1 cellular context compared by ENCODE assay signal in genomic region chr9:127896395-127897193, GRCh38.
TF ChIP-seq lines count a peak whose summit lies in the region.

No MANE protein-coding gene starts in this region.

TF ChIP-seq in HepG2, 621 proteins besides CTCF, POLR2A, EP300 and RAD21 (continues in another document):
- TF ChIP-seq CHD2 (IDR thresholded peaks at IDR 0.05; ENCODE audit: low read depth, low read length) (no peak), ZNF607 (CRISPR knock-in tag; IDR thresholded peaks at IDR 0.05; ENCODE audit: borderline replicate concordance) (no peak), ZNF124 (CRISPR knock-in tag; IDR thresholded peaks at IDR 0.05) (no peak), ZBTB25 (CRISPR knock-in tag; IDR thresholded peaks at IDR 0.05) (no peak), ZEB1 (IDR thresholded peaks at IDR 0.05; ENCODE audit: insufficient replicate concordance, low read depth) (peak; percentile 32), ZBTB7A (CRISPR knock-in tag; IDR thresholded peaks at IDR 0.05) (no peak), ZSCAN30 (CRISPR knock-in tag; IDR thresholded peaks at IDR 0.05) (no peak), ZNF501 (CRISPR knock-in tag; IDR thresholded peaks at IDR 0.05) (0 out of 2 replicates have a peak, but pooled peaks have one; percentile 5), NFIB (CRISPR knock-in tag; IDR thresholded peaks at IDR 0.05; ENCODE audit: borderline replicate concordance) (no peak), ZNF547 (CRISPR knock-in tag; IDR thresholded peaks at IDR 0.05) (peak; percentile 68), MEIS2 (CRISPR knock-in tag; IDR thresholded peaks at IDR 0.05) (0 out of 2 replicates have a peak, but pooled peaks have one; percentile 37), ZFP82 (CRISPR knock-in tag; IDR thresholded peaks at IDR 0.05; ENCODE audit: borderline replicate concordance) (no peak), TRIM22 (IDR thresholded peaks at IDR 0.05) (no peak), ZNF253 (CRISPR knock-in tag; IDR thresholded peaks at IDR 0.05; ENCODE audit: borderline replicate concordance) (no peak), ZHX1 (CRISPR knock-in tag; IDR thresholded peaks at IDR 0.05; ENCODE audit: low read depth) (0 out of 2 replicates have a peak, but pooled peaks have one; percentile 14), ZNF354B (CRISPR knock-in tag; IDR thresholded peaks at IDR 0.05) (0 out of 2 replicates have a peak, but pooled peaks have one; percentile 45), NR2F6 (IDR thresholded peaks at IDR 0.05) (no peak), NR2F6 (CRISPR knock-in tag; IDR thresholded peaks at IDR 0.05) (0 out of 2 replicates have a peak, but pooled peaks have one; percentile 2), ARNTL (CRISPR knock-in tag; IDR thresholded peaks at IDR 0.05) (no peak), ZNF800 (CRISPR knock-in tag; IDR thresholded peaks at IDR 0.05) (no peak), ZFP62 (CRISPR knock-in tag; IDR thresholded peaks at IDR 0.05) (no peak), ZNF598 (CRISPR knock-in tag; IDR thresholded peaks at IDR 0.05; ENCODE audit: borderline replicate concordance) (0 out of 2 replicates have a peak, but pooled peaks have one; percentile 52), ZNF768 (CRISPR knock-in tag; IDR thresholded peaks at IDR 0.05) (peak; percentile 94), BRF2 (CRISPR knock-in tag; IDR thresholded peaks at IDR 0.05) (0 out of 2 replicates have a peak, but pooled peaks have one; percentile 48), EEA1 (CRISPR knock-in tag; IDR thresholded peaks at IDR 0.05; ENCODE audit: borderline replicate concordance) (0 out of 2 replicates have a peak, but pooled peaks have one; percentile 36), THYN1 (CRISPR knock-in tag; IDR thresholded peaks at IDR 0.05; ENCODE audit: borderline replicate concordance, low read depth) (0 out of 2 replicates have a peak, but pooled peaks have one; percentile 88), AKAP8 (CRISPR knock-in tag; IDR thresholded peaks at IDR 0.05) (peak; percentile 14), ZMYM4 (CRISPR knock-in tag; IDR thresholded peaks at IDR 0.05) (0 out of 2 replicates have a peak, but pooled peaks have one; percentile 4), ARID2 (CRISPR knock-in tag; IDR thresholded peaks at IDR 0.05; ENCODE audit: borderline replicate concordance) (0 out of 2 replicates have a peak, but pooled peaks have one; percentile 50)
- TF ChIP-seq, protein P1, sequence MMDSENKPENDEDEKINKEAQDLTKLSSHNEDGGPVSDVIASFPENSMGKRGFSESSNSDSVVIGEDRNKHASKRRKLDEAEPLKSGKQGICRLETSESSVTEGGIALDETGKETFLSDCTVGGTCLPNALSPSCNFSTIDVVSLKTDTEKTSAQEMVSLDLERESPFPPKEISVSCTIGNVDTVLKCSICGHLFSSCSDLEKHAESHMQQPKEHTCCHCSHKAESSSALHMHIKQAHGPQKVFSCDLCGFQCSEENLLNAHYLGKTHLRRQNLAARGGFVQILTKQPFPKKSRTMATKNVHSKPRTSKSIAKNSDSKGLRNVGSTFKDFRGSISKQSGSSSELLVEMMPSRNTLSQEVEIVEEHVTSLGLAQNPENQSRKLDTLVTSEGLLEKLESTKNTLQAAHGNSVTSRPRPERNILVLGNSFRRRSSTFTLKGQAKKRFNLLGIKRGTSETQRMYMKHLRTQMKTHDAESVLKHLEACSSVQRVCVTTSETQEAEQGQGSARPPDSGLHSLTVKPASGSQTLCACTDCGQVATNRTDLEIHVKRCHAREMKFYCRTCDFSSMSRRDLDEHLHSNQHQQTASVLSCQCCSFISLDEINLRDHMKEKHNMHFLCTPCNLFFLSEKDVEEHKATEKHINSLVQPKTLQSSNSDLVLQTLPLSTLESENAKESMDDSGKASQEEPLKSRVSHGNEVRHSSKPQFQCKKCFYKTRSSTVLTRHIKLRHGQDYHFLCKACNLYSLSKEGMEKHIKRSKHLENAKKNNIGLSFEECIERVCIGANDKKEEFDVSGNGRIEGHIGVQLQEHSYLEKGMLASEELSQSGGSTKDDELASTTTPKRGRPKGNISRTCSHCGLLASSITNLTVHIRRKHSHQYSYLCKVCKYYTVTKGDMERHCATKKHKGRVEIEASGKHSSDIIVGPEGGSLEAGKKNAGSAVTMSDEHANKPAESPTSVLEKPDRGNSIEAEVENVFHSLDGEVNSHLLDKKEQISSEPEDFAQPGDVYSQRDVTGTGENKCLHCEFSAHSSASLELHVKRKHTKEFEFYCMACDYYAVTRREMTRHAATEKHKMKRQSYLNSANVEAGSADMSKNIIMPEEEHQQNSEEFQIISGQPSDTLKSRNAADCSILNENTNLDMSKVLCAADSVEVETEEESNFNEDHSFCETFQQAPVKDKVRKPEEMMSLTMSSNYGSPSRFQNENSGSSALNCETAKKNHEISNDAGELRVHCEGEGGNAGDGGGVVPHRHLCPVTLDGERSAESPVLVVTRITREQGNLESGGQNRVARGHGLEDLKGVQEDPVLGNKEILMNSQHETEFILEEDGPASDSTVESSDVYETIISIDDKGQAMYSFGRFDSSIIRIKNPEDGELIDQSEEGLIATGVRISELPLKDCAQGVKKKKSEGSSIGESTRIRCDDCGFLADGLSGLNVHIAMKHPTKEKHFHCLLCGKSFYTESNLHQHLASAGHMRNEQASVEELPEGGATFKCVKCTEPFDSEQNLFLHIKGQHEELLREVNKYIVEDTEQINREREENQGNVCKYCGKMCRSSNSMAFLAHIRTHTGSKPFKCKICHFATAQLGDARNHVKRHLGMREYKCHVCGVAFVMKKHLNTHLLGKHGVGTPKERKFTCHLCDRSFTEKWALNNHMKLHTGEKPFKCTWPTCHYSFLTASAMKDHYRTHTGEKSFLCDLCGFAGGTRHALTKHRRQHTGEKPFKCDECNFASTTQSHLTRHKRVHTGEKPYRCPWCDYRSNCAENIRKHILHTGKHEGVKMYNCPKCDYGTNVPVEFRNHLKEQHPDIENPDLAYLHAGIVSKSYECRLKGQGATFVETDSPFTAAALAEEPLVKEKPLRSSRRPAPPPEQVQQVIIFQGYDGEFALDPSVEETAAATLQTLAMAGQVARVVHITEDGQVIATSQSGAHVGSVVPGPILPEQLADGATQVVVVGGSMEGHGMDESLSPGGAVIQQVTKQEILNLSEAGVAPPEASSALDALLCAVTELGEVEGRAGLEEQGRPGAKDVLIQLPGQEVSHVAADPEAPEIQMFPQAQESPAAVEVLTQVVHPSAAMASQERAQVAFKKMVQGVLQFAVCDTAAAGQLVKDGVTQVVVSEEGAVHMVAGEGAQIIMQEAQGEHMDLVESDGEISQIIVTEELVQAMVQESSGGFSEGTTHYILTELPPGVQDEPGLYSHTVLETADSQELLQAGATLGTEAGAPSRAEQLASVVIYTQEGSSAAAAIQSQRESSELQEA (CRISPR knock-in tag; IDR thresholded peaks at IDR 0.05; ENCODE audit: not compliant biosample characterization), result peak; percentile 42
- TF ChIP-seq, protein P2, sequence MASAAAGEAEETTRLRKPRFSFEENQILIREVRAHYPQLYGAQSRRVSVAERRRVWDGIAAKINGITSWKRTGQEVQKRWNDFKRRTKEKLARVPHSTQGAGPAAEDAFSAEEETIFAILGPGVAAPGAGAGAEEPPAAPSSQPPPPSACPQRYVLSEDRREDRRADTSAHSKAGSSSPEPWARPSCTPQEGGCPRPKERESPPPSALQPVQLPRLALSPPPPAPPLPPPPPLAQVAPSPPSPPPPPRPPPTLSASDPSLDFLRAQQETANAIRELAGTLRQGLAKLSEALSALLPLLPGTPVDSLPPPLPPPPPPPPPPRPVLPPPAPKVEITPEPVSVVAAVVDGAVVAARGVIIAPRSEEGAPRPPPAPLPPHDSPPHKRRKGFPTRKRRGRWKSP (CRISPR knock-in tag; IDR thresholded peaks at IDR 0.05), result 0 out of 2 replicates have a peak, but pooled peaks have one; percentile 8
- TF ChIP-seq, protein P3, sequence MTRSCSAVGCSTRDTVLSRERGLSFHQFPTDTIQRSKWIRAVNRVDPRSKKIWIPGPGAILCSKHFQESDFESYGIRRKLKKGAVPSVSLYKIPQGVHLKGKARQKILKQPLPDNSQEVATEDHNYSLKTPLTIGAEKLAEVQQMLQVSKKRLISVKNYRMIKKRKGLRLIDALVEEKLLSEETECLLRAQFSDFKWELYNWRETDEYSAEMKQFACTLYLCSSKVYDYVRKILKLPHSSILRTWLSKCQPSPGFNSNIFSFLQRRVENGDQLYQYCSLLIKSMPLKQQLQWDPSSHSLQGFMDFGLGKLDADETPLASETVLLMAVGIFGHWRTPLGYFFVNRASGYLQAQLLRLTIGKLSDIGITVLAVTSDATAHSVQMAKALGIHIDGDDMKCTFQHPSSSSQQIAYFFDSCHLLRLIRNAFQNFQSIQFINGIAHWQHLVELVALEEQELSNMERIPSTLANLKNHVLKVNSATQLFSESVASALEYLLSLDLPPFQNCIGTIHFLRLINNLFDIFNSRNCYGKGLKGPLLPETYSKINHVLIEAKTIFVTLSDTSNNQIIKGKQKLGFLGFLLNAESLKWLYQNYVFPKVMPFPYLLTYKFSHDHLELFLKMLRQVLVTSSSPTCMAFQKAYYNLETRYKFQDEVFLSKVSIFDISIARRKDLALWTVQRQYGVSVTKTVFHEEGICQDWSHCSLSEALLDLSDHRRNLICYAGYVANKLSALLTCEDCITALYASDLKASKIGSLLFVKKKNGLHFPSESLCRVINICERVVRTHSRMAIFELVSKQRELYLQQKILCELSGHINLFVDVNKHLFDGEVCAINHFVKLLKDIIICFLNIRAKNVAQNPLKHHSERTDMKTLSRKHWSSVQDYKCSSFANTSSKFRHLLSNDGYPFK (CRISPR knock-in tag; IDR thresholded peaks at IDR 0.05; ENCODE audit: borderline replicate concordance), result 0 out of 2 replicates have a peak, but pooled peaks have one; percentile 35
- TF ChIP-seq, protein P4, sequence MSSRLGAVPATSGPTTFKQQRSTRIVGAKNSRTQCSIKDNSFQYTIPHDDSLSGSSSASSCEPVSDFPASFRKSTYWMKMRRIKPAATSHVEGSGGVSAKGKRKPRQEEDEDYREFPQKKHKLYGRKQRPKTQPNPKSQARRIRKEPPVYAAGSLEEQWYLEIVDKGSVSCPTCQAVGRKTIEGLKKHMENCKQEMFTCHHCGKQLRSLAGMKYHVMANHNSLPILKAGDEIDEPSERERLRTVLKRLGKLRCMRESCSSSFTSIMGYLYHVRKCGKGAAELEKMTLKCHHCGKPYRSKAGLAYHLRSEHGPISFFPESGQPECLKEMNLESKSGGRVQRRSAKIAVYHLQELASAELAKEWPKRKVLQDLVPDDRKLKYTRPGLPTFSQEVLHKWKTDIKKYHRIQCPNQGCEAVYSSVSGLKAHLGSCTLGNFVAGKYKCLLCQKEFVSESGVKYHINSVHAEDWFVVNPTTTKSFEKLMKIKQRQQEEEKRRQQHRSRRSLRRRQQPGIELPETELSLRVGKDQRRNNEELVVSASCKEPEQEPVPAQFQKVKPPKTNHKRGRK (CRISPR knock-in tag; IDR thresholded peaks at IDR 0.05), result no peak
